ENCODE assay signal across 3 cellular contexts in the genomic region with DNA sequence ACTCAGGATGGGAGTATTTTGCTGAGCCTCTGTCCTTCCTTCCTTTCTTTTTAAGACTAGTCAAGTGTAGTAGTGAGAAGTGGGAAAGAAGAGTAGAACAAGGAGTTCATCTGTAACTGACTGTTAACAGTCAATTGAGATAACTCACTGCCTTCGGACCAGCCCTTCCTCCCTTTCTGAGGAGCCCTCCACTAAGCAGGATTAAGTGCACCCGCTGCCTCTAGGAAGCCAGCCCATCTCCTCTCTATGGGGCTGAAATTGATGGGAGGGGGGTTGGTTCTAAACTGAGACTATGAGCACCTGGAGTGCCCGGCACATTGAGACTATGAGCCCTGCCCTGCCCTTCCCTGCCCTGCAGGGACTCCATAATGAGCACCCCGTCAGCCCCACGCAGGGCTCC.
TF ChIP-seq lines count a peak whose summit lies in the region.

No MANE protein-coding gene starts in this region.

TF ChIP-seq in GM23338, 12 proteins besides CTCF, POLR2A, EP300 and RAD21 (continues in another document):
- no peak for TF ChIP-seq STAT1 (IDR thresholded peaks at IDR 0.05; ENCODE audit: unreplicated experiment)
- no peak for TF ChIP-seq JUNB (IDR thresholded peaks at IDR 0.05; ENCODE audit: unreplicated experiment)
- no peak for TF ChIP-seq EZH2 (IDR thresholded peaks at IDR 0.05; ENCODE audit: low read depth, unreplicated experiment)
- no peak for TF ChIP-seq CREB1 (CRISPR knock-in tag; IDR thresholded peaks at IDR 0.05; ENCODE audit: low read depth)
- TF ChIP-seq ZNF462 (CRISPR knock-in tag; IDR thresholded peaks at IDR 0.05), result no peak
- TF ChIP-seq ZNF331 (CRISPR knock-in tag; IDR thresholded peaks at IDR 0.05; ENCODE audit: low read depth), result no peak

TF ChIP-seq in HEK293T, 16 proteins besides CTCF, POLR2A, EP300 and RAD21:
- TF ChIP-seq HDGF (IDR thresholded peaks at IDR 0.05; ENCODE audit: borderline replicate concordance), result no peak

TF ChIP-seq in H1, 55 proteins besides CTCF, POLR2A, EP300 and RAD21:
- TF ChIP-seq CBX8 (IDR thresholded peaks at IDR 0.05; ENCODE audit: borderline replicate concordance, low read depth, low read length), result no peak
- no peak for TF ChIP-seq BCL11A (IDR thresholded peaks at IDR 0.05; ENCODE audit: low read depth in 2 of 2, low read length in 2 of 2)
- TF ChIP-seq CREB1 (IDR thresholded peaks at IDR 0.05), result no peak
